Comparison of ENCODE assay signal across 17 cellular contexts in genomic region chr4:76342191-76342590, GRCh38.
"Had no signal": no experiment of that assay in that cellular context is flagged by ENCODE, and none has a peak within 500 bp of the region (broad histone marks: within the 10 kb centered on the region; RNA-seq: fewer than 3 reads in every experiment).

No MANE protein-coding gene starts in this region.

- DNase-seq: activated CD4-positive, alpha-beta T cell treated with anti-CD3 and anti-CD28 coated beads, Interleukin-2, amount 50 U/mL, for 48 hours; activated CD4-positive, CD25-positive, alpha-beta regulatory T cell treated with anti-CD3 and anti-CD28 coated beads, Interleukin-2, amount 50 U/mL, for 72 hours; activated effector memory CD4-positive, alpha-beta T cell treated with anti-CD3 and anti-CD28 coated beads, Interleukin-2, amount 50 U/mL, for 16 hours; activated T-cell treated with anti-CD3 and anti-CD28 coated beads, Interleukin-2, amount 50 U/mL, for 4 hours; dermis blood vessel endothelial cell; erythroblast; hypothalamus; left colon; nephron progenitor cell; psoas muscle; stimulated activated CD4-positive, alpha-beta T cell treated with anti-CD3 and anti-CD28 coated beads, Interleukin-12 subunit alpha, Interleukin-12 subunit beta, amount 100 ng/mL, for 4 hours; stimulated activated CD4-positive, alpha-beta T cell treated with anti-CD3 and anti-CD28 coated beads, Interleukin-4, amount 100 ng/mL, for 1 hour; stimulated activated CD8-positive, alpha-beta memory T cell treated with anti-CD3 and anti-CD28 coated beads, Interleukin-4, amount 100 ng/mL, for 48 hours; stimulated activated naive CD8-positive, alpha-beta T cell treated with anti-CD3 and anti-CD28 coated beads, Interleukin-15, Interleukin-2, amounts not matched to agents 100 U/mL and 50 U/mL, for 24 hours had no signal

- H3K27ac ChIP-seq: breast epithelium, psoas muscle, suprapubic skin had no signal

- H3K27me3 ChIP-seq: breast epithelium, suprapubic skin had no signal

- ATAC-seq: activated T-cell treated with anti-CD3 and anti-CD28 coated beads, Interleukin-2, amount 50 U/mL, for 4 hours; left colon; sciatic nerve; stimulated activated naive CD8-positive, alpha-beta T cell treated with anti-CD3 and anti-CD28 coated beads, Interleukin-15, Interleukin-2, amounts not matched to agents 100 U/mL and 50 U/mL, for 24 hours had no signal

- H3K4me1 ChIP-seq: breast epithelium, suprapubic skin had no signal

- H3K9me3 ChIP-seq: breast epithelium, psoas muscle, suprapubic skin had no signal

- H3K36me3 ChIP-seq: breast epithelium, suprapubic skin had no signal

- H3K4me3 ChIP-seq: breast epithelium, psoas muscle, suprapubic skin had no signal
